In genomic region chrX:101229155-101229554, GRCh38 we compare ENCODE assay signal across 19 cellular contexts. TPM values are rescaled to one million over a fixed set of nuclear protein-coding genes. Genes with fewer than 3 reads are reported as not detected.
DNase-seq lines count a peak whose midpoint lies in the region; ATAC-seq and TF ChIP-seq lines count a peak whose summit lies in the region.
"Had no signal": no experiment of that assay in that cellular context is flagged by ENCODE, and none has a peak within 500 bp of the region (broad histone marks: within the 10 kb centered on the region; RNA-seq: fewer than 3 reads in every experiment).

No MANE protein-coding gene starts in this region.

- H3K9ac ChIP-seq in PC-3 (ENCODE audit: low read length) = no peak overlapping the region
- H3K9ac ChIP-seq: parathyroid adenoma had no signal

- no peaks in the 10 kb centered on the region for H3F3A ChIP-seq in PC-3 (ENCODE audit: low read length, unreplicated experiment)

- H4K20me1 ChIP-seq in PC-3 (ENCODE audit: low read length) = no peaks in the 10 kb centered on the region

- H3K4me2 ChIP-seq in PC-3 (ENCODE audit: low read length) = no peak overlapping the region

- H3K9me2 ChIP-seq in PC-3 (replicated peaks; ENCODE audit: low read length) = no peaks in the 10 kb centered on the region

- DNase-seq in GM03348 (ENCODE audit: low spot score) = peak; percentile 42
- DNase-seq in PC-3 = peak; percentile 58
- DNase-seq in dedifferentiated amniotic fluid mesenchymal stem cell (ENCODE audit: extremely low spot score) = peak; percentile 40
- peak; percentile 2 for DNase-seq in renal cortical epithelial cell (ENCODE audit: low read depth)
- no peak for DNase-seq in T1000 (lab: John Stamatoyannopoulos, UW)
- DNase-seq in NCI-H2029 (lab: John Stamatoyannopoulos, UW) = no peak
- no peak for DNase-seq in caudate nucleus (lab: John Stamatoyannopoulos, UW)
- DNase-seq: activated CD8-positive, alpha-beta memory T cell treated with anti-CD3 and anti-CD28 coated beads, Interleukin-2, amount 50 U/mL, for 4 hours; activated naive CD8-positive, alpha-beta T cell treated with anti-CD3 and anti-CD28 coated beads for 36 hours; CD8-positive, alpha-beta T cell; NCI-H2081 treated with DMSO at 0.1 percent for 48 hours; NCI-H69; substantia nigra; T-helper 1 cell had no signal

- ATAC-seq in PC-3 (peak; percentile 33; the same call in 1 of the 2 replicates), HG03039 (IDR thresholded peaks at IDR 0.05; ENCODE audit: unreplicated experiment) (no peak)
- ATAC-seq: CD8-positive, alpha-beta T cell; left lobe of liver; Panc1 had no signal

- no peaks in the 10 kb centered on the region for H3K27me3 ChIP-seq in PC-3 (ENCODE audit: low read length)

- H3K27ac ChIP-seq in PC-3 (ENCODE audit: low read length) (no peak overlapping the region), caudate nucleus (ENCODE audit: low read depth, low read length) (no peak overlapping the region)
- H3K27ac ChIP-seq: epithelial cell of prostate, parathyroid adenoma had no signal

- CTCF ChIA-PET in PC-3 (lab: Charles Lee) = interaction anchor here (0.7 kb wide), 1 partner anchor 11 kb away, joined by 3 read pairs; no protein-coding TSS in a partner anchor

- BruUV-seq in PC-3 (replicated peaks; lab: Mats Ljungman, UMichigan) = no TSS peak

- no peak overlapping the region for H2AFZ ChIP-seq in PC-3 (ENCODE audit: low read length)
- H2AFZ ChIP-seq: parathyroid adenoma had no signal

- intact Hi-C loops in PC-3 (cut with micrococcal nuclease) = no loop called here

- no peak overlapping the region for H3K4me3 ChIP-seq in PC-3 (ENCODE audit: low read length)

- POLR2A ChIA-PET in PC-3 (lab: Charles Lee; ENCODE audit: unreplicated experiment) = interaction anchor here (0.8 kb wide), 1 partner anchor 40 kb away, joined by 5 read pairs; no protein-coding TSS in a partner anchor

- peaks cover 15% of the 10 kb centered on the region; the same call in 1 of the 2 replicates for H3K4me1 ChIP-seq in PC-3 (ENCODE audit: insufficient read depth, low read length)
- H3K4me1 ChIP-seq: parathyroid adenoma had no signal

- TF ChIP-seq CTCF in PC-3 (conservative IDR thresholded peaks at IDR 0.05; ENCODE audit: low read depth, low read length) = no peak

- no peaks in the 10 kb centered on the region for H3K9me3 ChIP-seq in PC-3 (ENCODE audit: low read length)

- no peaks in the 10 kb centered on the region for H3K79me2 ChIP-seq in PC-3 (ENCODE audit: low read length)
- H3K79me2 ChIP-seq: parathyroid adenoma had no signal

- H3K36me3 ChIP-seq in PC-3 (ENCODE audit: low read depth, low read length) = no peaks in the 10 kb centered on the region

RNA-seq across cellular contexts. Expression of gene DRP2, which starts 9.6 kb away (rescaled TPM):
- total RNA-seq in PC-3 (2014; rRNA removed) (0.15 and 0.58 TPM in 2 replicates), renal cortical epithelial cell (0.05 TPM in 1 of 2 replicates, not detected in the other)
- total RNA-seq: CD8-positive, alpha-beta T cell; left lobe of liver had no signal

Comparison
In these comparisons a context has a peak if more than half of its experiments do, and no peak if none do; other contexts are left out.
1. DNase-seq: peak in GM03348 (single experiment), PC-3 (single experiment), dedifferentiated amniotic fluid mesenchymal stem cell (single experiment) and renal cortical epithelial cell (single experiment); none in T1000 (single experiment), NCI-H2029 (single experiment) and caudate nucleus (0 of 61).